ENCODE assay signal across 13 cellular contexts in the genomic region with DNA sequence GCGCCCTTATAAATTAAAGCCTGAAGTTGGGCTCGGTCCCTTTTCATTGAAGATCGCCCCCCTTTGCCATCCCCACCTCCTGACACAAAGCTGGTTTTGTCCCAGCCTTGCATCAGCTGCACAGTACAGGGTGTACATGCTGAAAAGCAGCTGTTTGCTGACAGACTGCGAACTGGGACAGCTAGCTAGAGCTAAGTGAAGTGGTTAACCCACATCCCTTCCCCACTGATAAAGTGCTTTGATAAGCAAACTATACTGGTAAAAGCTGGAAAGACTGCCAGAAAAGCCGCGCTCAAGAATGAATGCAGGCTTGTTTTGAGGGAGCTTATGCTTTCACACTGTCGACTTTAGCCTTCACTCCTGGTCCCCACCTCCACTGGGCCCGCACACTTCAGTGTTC.
DNase-seq lines count a peak whose midpoint lies in the region; ATAC-seq and TF ChIP-seq lines count a peak whose summit lies in the region.
"Had no signal": no experiment of that assay in that cellular context is flagged by ENCODE, and none has a peak within 500 bp of the region (broad histone marks: within the 10 kb centered on the region; RNA-seq: fewer than 3 reads in every experiment).

No MANE protein-coding gene starts in this region.

- POLR2A ChIA-PET in Caco-2 (lab: Charles Lee): no interaction called here

- peak overlapping the region; percentile 21 to 41 for H3K4me3 Mint-ChIP-seq in activated T-cell treated with anti-CD3 and anti-CD28 coated beads, Interleukin-2, amount 50 U/mL, for 72 hours
- no peak overlapping the region for H3K4me3 Mint-ChIP-seq in Caco-2 (ENCODE audit: unreplicated experiment)
- no peak overlapping the region for H3K4me3 Mint-ChIP-seq in progenitor cell of endocrine pancreas (ENCODE audit: low read depth)

- peaks cover 39% of the 10 kb centered on the region for H3K4me1 Mint-ChIP-seq in activated T-cell treated with anti-CD3 and anti-CD28 coated beads, Interleukin-2, amount 50 U/mL, for 72 hours (ENCODE audit: low read depth)
- H3K4me1 Mint-ChIP-seq in Caco-2 (ENCODE audit: low read depth, unreplicated experiment) (peaks cover 8% of the 10 kb centered on the region), progenitor cell of endocrine pancreas (ENCODE audit: low read depth) (peaks cover 8% of the 10 kb centered on the region)

- H3K36me3 ChIP-seq in Caco-2 (ENCODE audit: control insufficient read depth, insufficient read depth, low read length): no peaks in the 10 kb centered on the region
- H3K36me3 ChIP-seq: lower lobe of right lung had no signal

- no peaks in the 10 kb centered on the region for H3K9me3 ChIP-seq in Caco-2
- H3K9me3 ChIP-seq: lower lobe of right lung had no signal

- CTCF ChIA-PET in Caco-2 (lab: Charles Lee): no interaction called here

- no peaks in the 10 kb centered on the region for H3K4me1 ChIP-seq in Caco-2
- H3K4me1 ChIP-seq: lower lobe of right lung, parathyroid adenoma had no signal

- BruUV-seq in Caco-2 (replicated peaks; lab: Mats Ljungman, UMichigan): no TSS peak

- no peak overlapping the region for H3K4me3 ChIP-seq in Caco-2 (ENCODE audit: low read depth, low read length)
- H3K4me3 ChIP-seq: lower lobe of right lung had no signal

- H3K9me3 Mint-ChIP-seq in activated T-cell treated with anti-CD3 and anti-CD28 coated beads, Interleukin-2, amount 50 U/mL, for 72 hours: no peaks in the 10 kb centered on the region
- H3K9me3 Mint-ChIP-seq in Caco-2 (ENCODE audit: unreplicated experiment) (no peaks in the 10 kb centered on the region), progenitor cell of endocrine pancreas (ENCODE audit: low read depth) (no peaks in the 10 kb centered on the region)

- H3K27me3 ChIP-seq in Caco-2 (replicated peaks; ENCODE audit: control insufficient read depth, insufficient read depth, low read length): no peaks in the 10 kb centered on the region

- peak; percentile 80 to 86 for ATAC-seq in activated T-cell treated with anti-CD3 and anti-CD28 coated beads, Interleukin-2, amount 50 U/mL, for 72 hours (replicated peaks in 1 of 2)
- ATAC-seq in GM18867 (IDR thresholded peaks at IDR 0.05; ENCODE audit: unreplicated experiment): no peak

- no peaks in the 10 kb centered on the region for H3K27me3 Mint-ChIP-seq in activated T-cell treated with anti-CD3 and anti-CD28 coated beads, Interleukin-2, amount 50 U/mL, for 72 hours (ENCODE audit: low read depth)
- H3K27me3 Mint-ChIP-seq in Caco-2 (ENCODE audit: insufficient read depth, unreplicated experiment): no peaks in the 10 kb centered on the region
- H3K27me3 Mint-ChIP-seq in progenitor cell of endocrine pancreas: peaks cover 25% of the 10 kb centered on the region

- peak overlapping the region; percentile 51 for H3K27ac Mint-ChIP-seq in activated T-cell treated with anti-CD3 and anti-CD28 coated beads, Interleukin-2, amount 50 U/mL, for 72 hours
- H3K27ac Mint-ChIP-seq in Caco-2 (ENCODE audit: unreplicated experiment) (no peak overlapping the region), progenitor cell of endocrine pancreas (no peak overlapping the region)

- H3K36me3 Mint-ChIP-seq in activated T-cell treated with anti-CD3 and anti-CD28 coated beads, Interleukin-2, amount 50 U/mL, for 72 hours (ENCODE audit: insufficient read depth in 2 of 2): no peaks in the 10 kb centered on the region
- H3K36me3 Mint-ChIP-seq in Caco-2 (ENCODE audit: insufficient read depth, unreplicated experiment) (no peaks in the 10 kb centered on the region), progenitor cell of endocrine pancreas (ENCODE audit: insufficient read depth) (no peaks in the 10 kb centered on the region)

- DNase-seq in GF-D8 (lab: John Stamatoyannopoulos, UW) (peak; percentile 58), RPMI7951 (ENCODE audit: low read depth) (peak; percentile 52), islet precursor cell (peak; percentile 95), GM20000 (ENCODE audit: low spot score) (no peak), Caco-2 (no peak), progenitor cell of endocrine pancreas (ENCODE audit: low spot score, unreplicated experiment) (no peak)
- peak; percentile 12 to 20 for DNase-seq in activated T-cell treated with anti-CD3 and anti-CD28 coated beads, Interleukin-2, amount 50 U/mL, for 72 hours
- DNase-seq: activated CD8-positive, alpha-beta memory T cell treated with anti-CD3 and anti-CD28 coated beads, Interleukin-2, amount 50 U/mL, for 48 hours; cortex of kidney; lower lobe of right lung; NCI-H510A had no signal

- intact Hi-C loops in Caco-2 (cut with micrococcal nuclease; ENCODE audit: unreplicated experiment): no loop called here

- no peak for TF ChIP-seq CTCF in GM20000 (IDR thresholded peaks at IDR 0.05; ENCODE audit: extremely low read depth, missing control alignments)
- TF ChIP-seq CTCF in Caco-2 (IDR thresholded peaks at IDR 0.05; ENCODE audit: insufficient read depth in 1 of 2, low read depth in 1 of 2, low read length in 1 of 2, severe bottlenecking in 1 of 2, unreplicated experiment in 1 of 2): no peak
- TF ChIP-seq CTCF in progenitor cell of endocrine pancreas (IDR thresholded peaks at IDR 0.05; ENCODE audit: unreplicated experiment): no peak

Comparison
In these comparisons a context has a peak if more than half of its experiments do, and no peak if none do; other contexts are left out.
1. DNase-seq: peak in GF-D8 (single experiment), RPMI7951 (single experiment), activated T-cell treated with anti-CD3 and anti-CD28 coated beads, Interleukin-2, amount 50 U/mL, for 72 hours (2 of 2) and islet precursor cell (single experiment); none in GM20000 (single experiment), Caco-2 (0 of 2) and progenitor cell of endocrine pancreas (single experiment).
2. H3K4me3 Mint-ChIP-seq: peak in activated T-cell treated with anti-CD3 and anti-CD28 coated beads, Interleukin-2, amount 50 U/mL, for 72 hours (2 of 2); none in Caco-2 (single experiment) and progenitor cell of endocrine pancreas (single experiment).